In genomic region chr11:96052921-96053631, GRCh38 we compare ENCODE assay signal across 10 cellular contexts.
DNase-seq lines count a peak whose midpoint lies in the region; ATAC-seq and TF ChIP-seq lines count a peak whose summit lies in the region.
"Had no signal": no experiment of that assay in that cellular context is flagged by ENCODE, and none has a peak within 500 bp of the region (broad histone marks: within the 10 kb centered on the region; RNA-seq: fewer than 3 reads in every experiment).

No MANE protein-coding gene starts in this region.

- no peak for TF ChIP-seq CTCF in GM10266 (IDR thresholded peaks at IDR 0.05; ENCODE audit: control insufficient read depth, insufficient read depth, low read depth, missing control alignments)

- ATAC-seq in HG03432 (IDR thresholded peaks at IDR 0.05; ENCODE audit: unreplicated experiment) (peak; percentile 22), GM18870 (IDR thresholded peaks at IDR 0.05; ENCODE audit: unreplicated experiment) (no peak)
- ATAC-seq: psoas muscle had no signal

- DNase-seq in SKM-1 (lab: John Stamatoyannopoulos, UW; ENCODE audit: unreplicated experiment) (peak; percentile 25), SKM-1 treated with dmso at 0.1 percent for 144 hours (lab: John Stamatoyannopoulos, UW; ENCODE audit: unreplicated experiment) (no peak), astrocyte of the hippocampus (ENCODE audit: low read depth, low spot score) (peak; percentile 52), renal cortical epithelial cell (ENCODE audit: low read depth) (peak; percentile 75), GM10266 (ENCODE audit: extremely low spot score) (no peak)
- DNase-seq in stimulated activated CD4-positive, alpha-beta T cell treated with anti-CD3 and anti-CD28 coated beads, Interleukin-4, amount 100 ng/mL, for 1 hour, result no peak
- DNase-seq: activated T-cell treated with anti-CD3 and anti-CD28 coated beads, Interleukin-2, amount 50 U/mL, for 1 hour; psoas muscle had no signal

Comparison
In these comparisons a context has a peak if more than half of its experiments do, and no peak if none do; other contexts are left out.
1. DNase-seq: peak in SKM-1 (single experiment), astrocyte of the hippocampus (single experiment) and renal cortical epithelial cell (single experiment); none in SKM-1 treated with dmso at 0.1 percent for 144 hours (single experiment), GM10266 (single experiment) and stimulated activated CD4-positive, alpha-beta T cell treated with anti-CD3 and anti-CD28 coated beads, Interleukin-4, amount 100 ng/mL, for 1 hour (single experiment).